Comparison of ENCODE assay signal across 2 cellular contexts in the genomic region with DNA sequence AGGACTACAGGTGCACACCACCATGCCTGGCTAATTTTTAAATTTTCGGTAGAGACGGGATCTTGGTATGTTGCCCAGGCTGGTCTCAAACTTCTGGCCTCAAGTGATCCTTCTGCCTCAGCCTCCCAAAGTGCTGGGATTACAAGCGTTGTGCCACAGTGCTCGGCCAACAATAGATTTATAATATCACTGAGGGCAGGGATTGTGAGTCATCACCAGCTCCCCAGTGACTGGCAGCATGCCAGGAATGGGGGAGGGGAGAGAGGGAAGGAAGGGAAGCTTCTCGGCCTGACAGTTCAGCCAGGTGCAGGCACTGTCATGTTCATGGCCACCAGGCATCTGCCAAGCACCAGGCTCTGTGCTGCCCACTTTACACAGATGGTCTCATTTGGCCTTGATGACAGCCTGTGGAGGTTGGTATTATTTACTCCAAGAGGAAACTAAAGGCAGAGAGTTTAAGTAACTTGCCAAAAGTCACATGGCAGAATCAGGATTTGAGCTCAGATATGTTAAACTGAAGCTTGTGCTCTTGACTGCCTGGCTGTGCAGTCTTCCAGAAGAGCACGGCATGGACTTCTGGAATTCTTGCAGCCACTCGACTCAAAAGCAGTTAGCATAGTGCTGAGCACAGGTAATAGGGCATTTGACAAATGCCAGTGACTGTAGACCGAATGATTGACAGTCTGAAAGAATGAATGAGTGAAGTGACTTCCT.
TF ChIP-seq lines count a peak whose summit lies in the region.
"Not testable (repeated sequence)": the region's sequence is repeated elsewhere in the genome, so short reads cannot be mapped to it uniquely, and the experiment has no call there.

No MANE protein-coding gene starts in this region.

TF ChIP-seq in SK-N-SH treated with all-trans-retinoic acid at 6 μM for 48 hours, 23 proteins besides CTCF, POLR2A, EP300 and RAD21 (continued from another document):
- TF ChIP-seq TCF4 (CRISPR knock-in tag; IDR thresholded peaks at IDR 0.05; ENCODE audit: borderline replicate concordance): peak; percentile 42; the same call in 1 of the 2 replicates
- peak; percentile 54 for TF ChIP-seq ISL1 (CRISPR knock-in tag; IDR thresholded peaks at IDR 0.05)
- peak; percentile 58; the same call in 1 of the 2 replicates for TF ChIP-seq TSHZ2 (CRISPR knock-in tag; IDR thresholded peaks at IDR 0.05)
TF ChIP-seq in SK-N-SH treated with all-trans-retinoic acid at 6 μM for 48 hours: peak in this region for 5; not testable (repeated sequence) for 18.

TF ChIP-seq in HepG2, 621 proteins besides CTCF, POLR2A, EP300 and RAD21 (continued from another document and continues in another):
- TF ChIP-seq DPF2 (CRISPR knock-in tag; IDR thresholded peaks at IDR 0.05; ENCODE audit: borderline replicate concordance, low read depth): peak; percentile 53; the same call in 1 of the 2 replicates
- TF ChIP-seq LCORL (IDR thresholded peaks at IDR 0.05): peak; percentile 92
- not testable (repeated sequence) for TF ChIP-seq LCORL (CRISPR knock-in tag; IDR thresholded peaks at IDR 0.05)
- TF ChIP-seq RXRB (CRISPR knock-in tag; IDR thresholded peaks at IDR 0.05; ENCODE audit: borderline replicate concordance): peak; percentile 52; the same call in 1 of the 2 replicates
- TF ChIP-seq, protein P1, sequence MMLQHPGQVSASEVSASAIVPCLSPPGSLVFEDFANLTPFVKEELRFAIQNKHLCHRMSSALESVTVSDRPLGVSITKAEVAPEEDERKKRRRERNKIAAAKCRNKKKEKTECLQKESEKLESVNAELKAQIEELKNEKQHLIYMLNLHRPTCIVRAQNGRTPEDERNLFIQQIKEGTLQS (CRISPR knock-in tag; IDR thresholded peaks at IDR 0.05): peak; percentile 83
- TF ChIP-seq ZNF12 (CRISPR knock-in tag; IDR thresholded peaks at IDR 0.05): 0 out of 2 replicates have a peak, but pooled peaks have one; percentile 35
- peak; percentile 38; the same call in 1 of the 2 replicates for TF ChIP-seq ZMYM3 (CRISPR knock-in tag; IDR thresholded peaks at IDR 0.05)
- peak; percentile 29; the same call in 1 of the 2 replicates for TF ChIP-seq TBX3 (IDR thresholded peaks at IDR 0.05; ENCODE audit: borderline replicate concordance)
- TF ChIP-seq GATAD1 (CRISPR knock-in tag; IDR thresholded peaks at IDR 0.05): 0 out of 2 replicates have a peak, but pooled peaks have one; percentile 34
- TF ChIP-seq JUN (CRISPR knock-in tag; IDR thresholded peaks at IDR 0.05): peak; percentile 40; the same call in 1 of the 2 replicates
- peak; percentile 56 for TF ChIP-seq RARA (CRISPR knock-in tag; IDR thresholded peaks at IDR 0.05)
- TF ChIP-seq, protein P2, sequence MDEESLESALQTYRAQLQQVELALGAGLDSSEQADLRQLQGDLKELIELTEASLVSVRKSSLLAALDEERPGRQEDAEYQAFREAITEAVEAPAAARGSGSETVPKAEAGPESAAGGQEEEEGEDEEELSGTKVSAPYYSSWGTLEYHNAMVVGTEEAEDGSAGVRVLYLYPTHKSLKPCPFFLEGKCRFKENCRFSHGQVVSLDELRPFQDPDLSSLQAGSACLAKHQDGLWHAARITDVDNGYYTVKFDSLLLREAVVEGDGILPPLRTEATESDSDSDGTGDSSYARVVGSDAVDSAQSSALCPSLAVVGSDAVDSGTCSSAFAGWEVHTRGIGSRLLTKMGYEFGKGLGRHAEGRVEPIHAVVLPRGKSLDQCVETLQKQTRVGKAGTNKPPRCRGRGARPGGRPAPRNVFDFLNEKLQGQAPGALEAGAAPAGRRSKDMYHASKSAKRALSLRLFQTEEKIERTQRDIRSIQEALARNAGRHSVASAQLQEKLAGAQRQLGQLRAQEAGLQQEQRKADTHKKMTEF (CRISPR knock-in tag; IDR thresholded peaks at IDR 0.05): peak; percentile 31; the same call in 1 of the 2 replicates
- 0 out of 2 replicates have a peak, but pooled peaks have one; percentile 31 for TF ChIP-seq RCOR2 (CRISPR knock-in tag; IDR thresholded peaks at IDR 0.05)
- TF ChIP-seq, protein P3, sequence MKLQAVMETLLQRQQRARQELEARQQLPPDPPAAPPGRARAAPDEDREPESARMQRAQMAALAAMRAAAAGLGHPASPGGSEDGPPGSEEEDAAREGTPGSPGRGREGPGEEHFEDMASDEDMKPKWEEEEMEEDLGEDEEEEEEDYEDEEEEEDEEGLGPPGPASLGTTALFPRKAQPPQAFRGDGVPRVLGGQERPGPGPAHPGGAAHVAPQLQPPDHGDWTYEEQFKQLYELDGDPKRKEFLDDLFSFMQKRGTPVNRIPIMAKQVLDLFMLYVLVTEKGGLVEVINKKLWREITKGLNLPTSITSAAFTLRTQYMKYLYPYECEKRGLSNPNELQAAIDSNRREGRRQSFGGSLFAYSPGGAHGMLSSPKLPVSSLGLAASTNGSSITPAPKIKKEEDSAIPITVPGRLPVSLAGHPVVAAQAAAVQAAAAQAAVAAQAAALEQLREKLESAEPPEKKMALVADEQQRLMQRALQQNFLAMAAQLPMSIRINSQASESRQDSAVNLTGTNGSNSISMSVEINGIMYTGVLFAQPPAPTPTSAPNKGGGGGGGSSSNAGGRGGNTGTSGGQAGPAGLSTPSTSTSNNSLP (IDR thresholded peaks at IDR 0.05; ENCODE audit: low read depth, low read length): peak; percentile 60; the same call in 1 of the 2 replicates
- 0 out of 2 replicates have a peak, but pooled peaks have one; percentile 37 for TF ChIP-seq HIC2 (CRISPR knock-in tag; IDR thresholded peaks at IDR 0.05; ENCODE audit: low read depth)
- TF ChIP-seq GATAD2A (CRISPR knock-in tag; IDR thresholded peaks at IDR 0.05): peak; percentile 60
- TF ChIP-seq KDM2A (CRISPR knock-in tag; IDR thresholded peaks at IDR 0.05; ENCODE audit: borderline replicate concordance, low read depth): peak; percentile 51; the same call in 1 of the 2 replicates
- TF ChIP-seq, protein P4, sequence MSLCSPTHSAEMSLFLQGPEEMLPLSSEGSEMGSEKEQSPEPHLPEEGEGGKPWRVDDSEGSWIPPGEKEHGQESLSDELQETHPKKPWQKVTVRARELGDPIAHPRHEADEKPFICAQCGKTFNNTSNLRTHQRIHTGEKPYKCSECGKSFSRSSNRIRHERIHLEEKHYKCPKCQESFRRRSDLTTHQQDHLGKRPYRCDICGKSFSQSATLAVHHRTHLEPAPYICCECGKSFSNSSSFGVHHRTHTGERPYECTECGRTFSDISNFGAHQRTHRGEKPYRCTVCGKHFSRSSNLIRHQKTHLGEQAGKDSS (CRISPR knock-in tag; IDR thresholded peaks at IDR 0.05; ENCODE audit: borderline replicate concordance, low read depth): peak; percentile 71; the same call in 1 of the 2 replicates
- TF ChIP-seq ARID5B (CRISPR knock-in tag; IDR thresholded peaks at IDR 0.05): peak; percentile 56
- TF ChIP-seq SOX5 (CRISPR knock-in tag; IDR thresholded peaks at IDR 0.05; ENCODE audit: borderline replicate concordance): peak; percentile 75; the same call in 1 of the 2 replicates
- TF ChIP-seq ZKSCAN8 (CRISPR knock-in tag; IDR thresholded peaks at IDR 0.05; ENCODE audit: borderline replicate concordance): 0 out of 2 replicates have a peak, but pooled peaks have one; percentile 17
- TF ChIP-seq, protein P5, sequence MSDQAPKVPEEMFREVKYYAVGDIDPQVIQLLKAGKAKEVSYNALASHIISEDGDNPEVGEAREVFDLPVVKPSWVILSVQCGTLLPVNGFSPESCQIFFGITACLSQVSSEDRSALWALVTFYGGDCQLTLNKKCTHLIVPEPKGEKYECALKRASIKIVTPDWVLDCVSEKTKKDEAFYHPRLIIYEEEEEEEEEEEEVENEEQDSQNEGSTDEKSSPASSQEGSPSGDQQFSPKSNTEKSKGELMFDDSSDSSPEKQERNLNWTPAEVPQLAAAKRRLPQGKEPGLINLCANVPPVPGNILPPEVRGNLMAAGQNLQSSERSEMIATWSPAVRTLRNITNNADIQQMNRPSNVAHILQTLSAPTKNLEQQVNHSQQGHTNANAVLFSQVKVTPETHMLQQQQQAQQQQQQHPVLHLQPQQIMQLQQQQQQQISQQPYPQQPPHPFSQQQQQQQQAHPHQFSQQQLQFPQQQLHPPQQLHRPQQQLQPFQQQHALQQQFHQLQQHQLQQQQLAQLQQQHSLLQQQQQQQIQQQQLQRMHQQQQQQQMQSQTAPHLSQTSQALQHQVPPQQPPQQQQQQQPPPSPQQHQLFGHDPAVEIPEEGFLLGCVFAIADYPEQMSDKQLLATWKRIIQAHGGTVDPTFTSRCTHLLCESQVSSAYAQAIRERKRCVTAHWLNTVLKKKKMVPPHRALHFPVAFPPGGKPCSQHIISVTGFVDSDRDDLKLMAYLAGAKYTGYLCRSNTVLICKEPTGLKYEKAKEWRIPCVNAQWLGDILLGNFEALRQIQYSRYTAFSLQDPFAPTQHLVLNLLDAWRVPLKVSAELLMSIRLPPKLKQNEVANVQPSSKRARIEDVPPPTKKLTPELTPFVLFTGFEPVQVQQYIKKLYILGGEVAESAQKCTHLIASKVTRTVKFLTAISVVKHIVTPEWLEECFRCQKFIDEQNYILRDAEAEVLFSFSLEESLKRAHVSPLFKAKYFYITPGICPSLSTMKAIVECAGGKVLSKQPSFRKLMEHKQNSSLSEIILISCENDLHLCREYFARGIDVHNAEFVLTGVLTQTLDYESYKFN (CRISPR knock-in tag; conservative IDR thresholded peaks at IDR 0.05): 0 out of 2 replicates have a peak, but pooled peaks have one; percentile 18
- peak; percentile 88 for TF ChIP-seq JUND (CRISPR knock-in tag; IDR thresholded peaks at IDR 0.05)
- peak; percentile 66 for TF ChIP-seq SAP130 (CRISPR knock-in tag; IDR thresholded peaks at IDR 0.05; ENCODE audit: low read depth)
- 0 out of 2 replicates have a peak, but pooled peaks have one; percentile 15 for TF ChIP-seq HMG20A (CRISPR knock-in tag; IDR thresholded peaks at IDR 0.05; ENCODE audit: borderline replicate concordance)
- TF ChIP-seq ZNF121 (CRISPR knock-in tag; IDR thresholded peaks at IDR 0.05): peak; percentile 59; the same call in 1 of the 2 replicates
- TF ChIP-seq THAP11 (CRISPR knock-in tag; IDR thresholded peaks at IDR 0.05): 0 out of 2 replicates have a peak, but pooled peaks have one; percentile 27
- TF ChIP-seq FOSL2 (CRISPR knock-in tag; IDR thresholded peaks at IDR 0.05): peak; percentile 98
- peak; percentile 80 for TF ChIP-seq SALL1 (CRISPR knock-in tag; IDR thresholded peaks at IDR 0.05)
- TF ChIP-seq RXRA (CRISPR knock-in tag; IDR thresholded peaks at IDR 0.05): peak; percentile 61; the same call in 1 of the 2 replicates
- TF ChIP-seq PATZ1 (CRISPR knock-in tag; IDR thresholded peaks at IDR 0.05): peak; percentile 46; the same call in 1 of the 2 replicates
- TF ChIP-seq THRA (CRISPR knock-in tag; IDR thresholded peaks at IDR 0.05; ENCODE audit: borderline replicate concordance): 0 out of 2 replicates have a peak, but pooled peaks have one; percentile 15
- TF ChIP-seq FOSL1 (CRISPR knock-in tag; IDR thresholded peaks at IDR 0.05; ENCODE audit: borderline replicate concordance): peak; percentile 54; the same call in 1 of the 2 replicates
